ENCODE assay signal across 18 cellular contexts in genomic region chr7:128403676-128404075, GRCh38. TPM values are rescaled to one million over a fixed set of nuclear protein-coding genes. Genes with fewer than 3 reads are reported as not detected.
A peak's percentile ranks its signal among the peaks of the same experiment; 100 is the strongest.
DNase-seq lines count a peak whose midpoint lies in the region; ATAC-seq and TF ChIP-seq lines count a peak whose summit lies in the region.
"Had no signal": no experiment of that assay in that cellular context is flagged by ENCODE, and none has a peak within 500 bp of the region (broad histone marks: within the 10 kb centered on the region; RNA-seq: fewer than 3 reads in every experiment).

No MANE protein-coding gene starts in this region.

- H3K4me3 ChIP-seq in OCI-LY3 (ENCODE audit: low read length) = no peak overlapping the region
- H3K4me3 ChIP-seq: right lobe of liver, thoracic aorta had no signal

- H3K27me3 ChIP-seq in OCI-LY3 (ENCODE audit: low read depth, low read length) = no peaks in the 10 kb centered on the region
- H3K27me3 ChIP-seq: esophagus muscularis mucosa, right lobe of liver had no signal

- no peaks in the 10 kb centered on the region for H3K9me3 ChIP-seq in OCI-LY3 (ENCODE audit: insufficient read depth, low read length)
- H3K9me3 ChIP-seq: esophagus muscularis mucosa, right lobe of liver, thoracic aorta had no signal

- TF ChIP-seq CTCF in OCI-LY3 (IDR thresholded peaks at IDR 0.05; ENCODE audit: low read depth, low read length) = no peak

- no peaks in the 10 kb centered on the region for H3K27me3 Mint-ChIP-seq in T-helper 1 cell treated with Interleukin-12 subunit alpha and Interleukin-12 subunit beta and Interleukin-4 antibody, amounts not matched to agents 30 μg/mL and 1 μg/mL, for 36 hours (ENCODE audit: low read depth)
- H3K27me3 Mint-ChIP-seq in central memory CD8-positive, alpha-beta T cell = no peaks in the 10 kb centered on the region

- H3K4me1 ChIP-seq in OCI-LY3 (ENCODE audit: low read length) = peaks cover 37% of the 10 kb centered on the region
- H3K4me1 ChIP-seq: right lobe of liver had no signal

- H3K79me2 ChIP-seq in OCI-LY3 (ENCODE audit: low read length) = peaks cover 28% of the 10 kb centered on the region

- peaks cover 9% of the 10 kb centered on the region; the same call in 1 of the 2 replicates for H4K20me1 ChIP-seq in OCI-LY3 (ENCODE audit: insufficient read depth, low read length)

- intact Hi-C loops in posterior vena cava (cut with DNase I) = no loop called here

- H3K36me3 ChIP-seq in OCI-LY3 (replicated peaks; ENCODE audit: low read depth, low read length) = peaks cover 9% of the 10 kb centered on the region
- H3K36me3 ChIP-seq: right lobe of liver had no signal

- H3K4me2 ChIP-seq in OCI-LY3 (ENCODE audit: low read length) = peak overlapping the region; percentile 86

- peaks cover 33% of the 10 kb centered on the region for H3K4me1 Mint-ChIP-seq in T-helper 1 cell treated with Interleukin-12 subunit alpha and Interleukin-12 subunit beta and Interleukin-4 antibody, amounts not matched to agents 30 μg/mL and 1 μg/mL, for 36 hours (ENCODE audit: low read depth)
- H3K4me1 Mint-ChIP-seq in central memory CD8-positive, alpha-beta T cell = peaks cover 37% of the 10 kb centered on the region

- H3K27ac ChIP-seq in OCI-LY3 (ENCODE audit: low read length) = no peak overlapping the region
- H3K27ac ChIP-seq: right lobe of liver, thoracic aorta had no signal

- no peaks in the 10 kb centered on the region for H3K9me3 Mint-ChIP-seq in T-helper 1 cell treated with Interleukin-12 subunit alpha and Interleukin-12 subunit beta and Interleukin-4 antibody, amounts not matched to agents 30 μg/mL and 1 μg/mL, for 36 hours
- no peaks in the 10 kb centered on the region for H3K9me3 Mint-ChIP-seq in central memory CD8-positive, alpha-beta T cell

- no peak for DNase-seq in T-helper 1 cell
- DNase-seq in central memory CD8-positive, alpha-beta T cell (ENCODE audit: low spot score in 2 of 2) = no peak
- DNase-seq in posterior vena cava (ENCODE audit: low spot score) = peak; percentile 29
- no peak for DNase-seq in medulla oblongata (ENCODE audit: extremely low spot score)
- DNase-seq: 8988T; activated CD4-positive, CD25-positive, alpha-beta regulatory T cell; activated gamma-delta T cell treated with Interleukin-2 at 50 U/mL for 16 hours; midbrain; NCI-H226; RPMI8226 had no signal

- H3K36me3 Mint-ChIP-seq in T-helper 1 cell treated with Interleukin-12 subunit alpha and Interleukin-12 subunit beta and Interleukin-4 antibody, amounts not matched to agents 30 μg/mL and 1 μg/mL, for 36 hours (ENCODE audit: low read depth) = peaks cover 11% of the 10 kb centered on the region
- H3K36me3 Mint-ChIP-seq in central memory CD8-positive, alpha-beta T cell (ENCODE audit: insufficient read depth) = peaks cover 3% of the 10 kb centered on the region

- H3K9ac ChIP-seq in OCI-LY3 (ENCODE audit: low read length) = no peak overlapping the region

- ATAC-seq in central memory CD8-positive, alpha-beta T cell (replicated peaks; ENCODE audit: extremely low read depth, poor library complexity, severe bottlenecking) = no peak
- ATAC-seq in HG03175 (IDR thresholded peaks at IDR 0.05; ENCODE audit: unreplicated experiment) = no peak
- ATAC-seq in HG03342 (IDR thresholded peaks at IDR 0.05; ENCODE audit: unreplicated experiment) = no peak
- ATAC-seq: right lobe of liver had no signal

- H3K27ac Mint-ChIP-seq in T-helper 1 cell treated with Interleukin-12 subunit alpha and Interleukin-12 subunit beta and Interleukin-4 antibody, amounts not matched to agents 30 μg/mL and 1 μg/mL, for 36 hours = no peak overlapping the region
- no peak overlapping the region for H3K27ac Mint-ChIP-seq in central memory CD8-positive, alpha-beta T cell (ENCODE audit: low read depth)

- H3K4me3 Mint-ChIP-seq in T-helper 1 cell treated with Interleukin-12 subunit alpha and Interleukin-12 subunit beta and Interleukin-4 antibody, amounts not matched to agents 30 μg/mL and 1 μg/mL, for 36 hours = peak overlapping the region; percentile 72
- H3K4me3 Mint-ChIP-seq in central memory CD8-positive, alpha-beta T cell = peak overlapping the region; percentile 84

- no peak overlapping the region for H2AFZ ChIP-seq in OCI-LY3 (ENCODE audit: low read depth, low read length)

RNA-seq across cellular contexts. Expression of gene IMPDH1, which starts 6.1 kb away (rescaled TPM):
- total RNA-seq in posterior vena cava = 10 to 100 TPM; 44.7 to 49.4 TPM

RNA-seq across cellular contexts. Expression of gene PRRT4, which starts 42.2 kb away (rescaled TPM):
- total RNA-seq in posterior vena cava = 1 to 10 TPM in 1 of 2 donors, under 1 TPM in 1; 0.43 to 1.2 TPM
- total RNA-seq: Daoy had no signal

RNA-seq across cellular contexts. Expression of gene HILPDA, which starts 52.0 kb away (rescaled TPM):
- 10 to 100 TPM; 12.8 to 18.1 TPM for total RNA-seq in posterior vena cava

RNA-seq across cellular contexts. Expression of gene RBM28, which starts 60.0 kb away (rescaled TPM):
- 10 to 100 TPM; 32.9 to 33.9 TPM for total RNA-seq in posterior vena cava
